In the genomic region with DNA sequence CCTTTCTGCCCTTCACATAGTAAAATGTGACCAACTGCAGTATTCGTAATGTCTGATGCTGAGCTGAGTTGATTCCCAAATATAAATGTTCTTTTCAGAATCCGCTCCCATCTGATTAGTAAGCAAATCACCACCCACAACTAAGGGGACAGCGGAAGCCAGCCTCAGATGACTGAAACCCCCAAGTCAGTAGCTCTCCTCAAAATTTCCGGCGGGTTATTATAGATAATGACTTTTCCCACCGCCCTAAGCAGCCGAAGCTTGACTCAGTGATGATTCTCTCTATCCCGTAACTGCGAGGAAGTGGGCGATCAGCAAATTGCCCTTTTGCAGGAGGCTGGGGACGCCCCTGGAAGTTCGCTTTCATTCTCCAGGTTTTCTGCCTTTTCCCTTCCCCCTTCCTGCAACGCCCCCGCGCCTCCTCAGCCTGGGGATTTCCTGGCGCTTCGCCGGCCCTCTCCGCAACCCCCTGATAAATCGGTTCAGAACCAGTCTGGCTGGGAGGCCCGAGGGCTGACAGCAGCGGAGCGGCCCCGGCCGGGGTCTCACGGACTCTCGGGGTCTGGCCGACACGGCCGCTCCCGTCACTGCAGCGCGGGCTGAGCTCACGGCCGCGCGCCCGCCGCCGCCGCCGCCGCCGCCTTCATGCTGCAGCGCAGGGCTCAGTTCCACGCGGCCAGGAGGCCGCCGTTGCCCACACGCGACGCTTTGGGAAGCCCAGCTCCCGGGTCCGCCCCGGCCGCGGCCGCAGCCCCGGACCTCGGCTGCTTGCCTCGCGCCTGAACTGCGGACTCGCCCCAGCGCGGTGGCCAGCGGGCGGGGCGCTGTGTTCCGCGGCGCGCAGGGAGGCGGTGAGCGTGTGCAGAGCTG, we compare ENCODE assay signal across 8 cellular contexts. TPM values are rescaled to one million over a fixed set of nuclear protein-coding genes. Genes with fewer than 3 reads are reported as not detected.
DNase-seq lines count a peak whose midpoint lies in the region; ATAC-seq, FAIRE-seq and TF ChIP-seq lines count a peak whose summit lies in the region.

Gene LRFN5, plus strand, starts transcription at position 628 of the 870 bp plus-strand sequence.

- H3K36me3 ChIP-seq in bronchial epithelial cell (ENCODE audit: control insufficient read depth, insufficient read depth, low read length), result no peaks in the 10 kb centered on the region
- H3K36me3 ChIP-seq in kidney epithelial cell (ENCODE audit: control insufficient read depth, insufficient read depth, low read length), result no peaks in the 10 kb centered on the region

- TF ChIP-seq CTCF in bronchial epithelial cell (IDR thresholded peaks at IDR 0.05; ENCODE audit: insufficient read depth, low read length, severe bottlenecking), result no peak
- no peak for TF ChIP-seq CTCF in kidney epithelial cell (IDR thresholded peaks at IDR 0.05; ENCODE audit: insufficient read depth, low read length, poor library complexity, severe bottlenecking)

- H3K27me3 Mint-ChIP-seq in stimulated activated naive B cell treated with anti-CD40 and anti-IgM and Interleukin-4, amounts not matched to agents 10 μg/mL and 1 μg/mL and 100 μg/mL, for 72 hours, result peaks cover 67 to 78% of the 10 kb centered on the region in 2 donors

- H3K4me3 ChIP-seq in bronchial epithelial cell (ENCODE audit: low read depth, low read length) (peak within 1 kb of the TSS; percentile 27), kidney epithelial cell (ENCODE audit: low read depth, low read length) (peak within 1 kb of the TSS; percentile 69)

- peak; percentile 42 to 49 for ATAC-seq in stimulated activated naive B cell treated with anti-CD40 and anti-IgM and Interleukin-4, amounts not matched to agents 10 μg/mL and 1 μg/mL and 100 μg/mL, for 72 hours (replicated peaks)
- ATAC-seq in HG03045 (IDR thresholded peaks at IDR 0.05; ENCODE audit: unreplicated experiment) (no peak), GM19455 (IDR thresholded peaks at IDR 0.05; ENCODE audit: unreplicated experiment) (no peak)

- H3K9me3 Mint-ChIP-seq in stimulated activated naive B cell treated with anti-CD40 and anti-IgM and Interleukin-4, amounts not matched to agents 10 μg/mL and 1 μg/mL and 100 μg/mL, for 72 hours, result no peaks in the 10 kb centered on the region

- H3K36me3 Mint-ChIP-seq in stimulated activated naive B cell treated with anti-CD40 and anti-IgM and Interleukin-4, amounts not matched to agents 10 μg/mL and 1 μg/mL and 100 μg/mL, for 72 hours, result no peaks in the 10 kb centered on the region

- peak; percentile 32 to 44 for DNase-seq in SHP77 (lab: John Stamatoyannopoulos, UW)
- DNase-seq in SHP77 treated with DMSO at 0.1 percent for 48 hours (lab: John Stamatoyannopoulos, UW), result no peak
- DNase-seq in NCI-H2171 treated with DMSO at 0.1 percent for 48 hours (lab: John Stamatoyannopoulos, UW), result peak; percentile 65
- no peak for DNase-seq in bronchial epithelial cell (ENCODE audit: low read depth)
- DNase-seq in kidney epithelial cell (ENCODE audit: low read depth), result no peak
- DNase-seq in stimulated activated naive B cell treated with anti-CD40 and anti-IgM and Interleukin-4, amounts not matched to agents 10 μg/mL and 1 μg/mL and 100 μg/mL, for 72 hours, result no peak

- peaks cover 25 to 35% of the 10 kb centered on the region in 2 donors for H3K4me1 Mint-ChIP-seq in stimulated activated naive B cell treated with anti-CD40 and anti-IgM and Interleukin-4, amounts not matched to agents 10 μg/mL and 1 μg/mL and 100 μg/mL, for 72 hours

- peak within 1 kb of the TSS; percentile 69 to 76 for H3K4me3 Mint-ChIP-seq in stimulated activated naive B cell treated with anti-CD40 and anti-IgM and Interleukin-4, amounts not matched to agents 10 μg/mL and 1 μg/mL and 100 μg/mL, for 72 hours

- H3K27ac Mint-ChIP-seq in stimulated activated naive B cell treated with anti-CD40 and anti-IgM and Interleukin-4, amounts not matched to agents 10 μg/mL and 1 μg/mL and 100 μg/mL, for 72 hours, result peak within 1 kb of the TSS; percentile 81

- H3K27me3 ChIP-seq in bronchial epithelial cell (ENCODE audit: control insufficient read depth, insufficient read depth, low read length) (peaks cover 47% of the 10 kb centered on the region), kidney epithelial cell (ENCODE audit: control insufficient read depth, insufficient read depth, low read length) (peaks cover 19% of the 10 kb centered on the region)

- FAIRE-seq in bronchial epithelial cell (lab: Jason Lieb, UNC), result no peak

RNA-seq across cellular contexts. Expression of gene LRFN5, which starts in this region (rescaled TPM):
- total RNA-seq in bronchial epithelial cell (under 0.01 and 0.13 TPM in 2 replicates), kidney epithelial cell (3.5 TPM in 2 replicates)

Comparison
In these comparisons a context has a peak if more than half of its experiments do, and no peak if none do; other contexts are left out.
1. DNase-seq: peak in SHP77 (2 of 2) and NCI-H2171 treated with DMSO at 0.1 percent for 48 hours (single experiment); none in SHP77 treated with DMSO at 0.1 percent for 48 hours (single experiment), bronchial epithelial cell (single experiment), kidney epithelial cell (single experiment) and stimulated activated naive B cell treated with anti-CD40 and anti-IgM and Interleukin-4, amounts not matched to agents 10 μg/mL and 1 μg/mL and 100 μg/mL, for 72 hours (single experiment).
2. ATAC-seq: peak in stimulated activated naive B cell treated with anti-CD40 and anti-IgM and Interleukin-4, amounts not matched to agents 10 μg/mL and 1 μg/mL and 100 μg/mL, for 72 hours (2 of 2); none in HG03045 (single experiment) and GM19455 (single experiment).